Comparison of ENCODE assay signal across 8 cellular contexts in the genomic region with DNA sequence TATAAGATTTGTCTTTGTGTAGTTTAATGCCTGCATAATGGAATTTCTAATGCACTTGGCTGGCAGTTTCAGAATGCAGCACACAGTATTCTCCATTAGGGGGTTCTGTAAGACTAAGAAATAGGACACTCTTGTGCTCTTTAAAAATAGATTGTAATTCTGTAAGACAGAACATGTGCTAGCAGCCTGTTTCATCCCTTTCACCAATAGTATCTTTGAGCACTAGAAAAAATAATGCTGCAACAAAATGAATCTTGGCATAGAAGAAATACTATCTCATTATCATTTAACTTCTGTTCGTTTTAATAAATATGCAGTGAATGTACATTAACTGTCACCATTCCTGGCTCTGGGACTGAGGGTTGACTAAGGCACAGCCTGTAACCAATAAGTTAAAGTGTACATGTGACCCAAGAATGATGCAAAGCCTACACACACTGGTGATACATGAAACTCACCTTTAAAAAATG. TPM values are rescaled to one million over a fixed set of nuclear protein-coding genes. Genes with fewer than 3 reads are reported as not detected.
DNase-seq lines count a peak whose midpoint lies in the region; ATAC-seq and FAIRE-seq lines count a peak whose summit lies in the region.

No MANE protein-coding gene starts in this region.

- peak; percentile 32 for FAIRE-seq in TTC549 (lab: Jason Lieb, UNC)
- peak; percentile 96 for FAIRE-seq in frontal cortex (lab: Jason Lieb, UNC)

- ATAC-seq in GM21786 (IDR thresholded peaks at IDR 0.05; ENCODE audit: unreplicated experiment) (peak; percentile 69), HG02763 (IDR thresholded peaks at IDR 0.05; ENCODE audit: unreplicated experiment) (no peak)

- peak; percentile 17 for DNase-seq in Daoy (ENCODE audit: low read depth)
- peak; percentile 49 for DNase-seq in NCI-H1105 treated with DMSO at 0.1 percent for 48 hours (lab: John Stamatoyannopoulos, UW)
- peak in 1 of 2 donors; percentile 22 for DNase-seq in frontal cortex (ENCODE audit: low spot score in 2 of 2)
- peak; percentile 76 for DNase-seq in putamen (ENCODE audit: low spot score)
- DNase-seq in ureter (ENCODE audit: low spot score): no peak

RNA-seq across cellular contexts. Expression of gene ZNF622, which starts 23.8 kb away (rescaled TPM):
- total RNA-seq in Daoy (2014; rRNA removed; shearing (Covaris generic)): 72.1 and 74.4 TPM in 2 replicates
- total RNA-seq in frontal cortex (32.6 TPM), ureter (20.8 TPM)
